9 cellular contexts compared by ENCODE assay signal in genomic region chr10:95758351-95759025, GRCh38. TPM values are rescaled to one million over a fixed set of nuclear protein-coding genes. Genes with fewer than 3 reads are reported as not detected.
DNase-seq lines count a peak whose midpoint lies in the region; ATAC-seq and TF ChIP-seq lines count a peak whose summit lies in the region.
"Had no signal": no experiment of that assay in that cellular context is flagged by ENCODE, and none has a peak within 500 bp of the region (broad histone marks: within the 10 kb centered on the region; RNA-seq: fewer than 3 reads in every experiment).

No MANE protein-coding gene starts in this region.

- H3K4me2 ChIP-seq in OCI-LY1 (ENCODE audit: low read length), result no peak overlapping the region

- CTCF ChIA-PET in activated CD4-positive, alpha-beta T cell treated with anti-CD3 and anti-CD28 coated beads, Interleukin-2, amount 10 ng/mL, durations not matched to agents 7 days and 5 days (lab: Charles Lee), result interaction anchor here (0.6 to 1.1 kb wide), 3 partner anchors 25 to 107 kb away, joined by 3 to 4 read pairs (median 4); no protein-coding TSS in a partner anchor

- no peaks in the 10 kb centered on the region for H3F3A ChIP-seq in OCI-LY1 (ENCODE audit: insufficient read depth, low read length)

- H3K4me3 ChIP-seq in OCI-LY1 (ENCODE audit: low read depth, low read length, poor library complexity, severe bottlenecking), result no peak overlapping the region

- H3K27me3 Mint-ChIP-seq in activated CD4-positive, alpha-beta T cell treated with anti-CD3 and anti-CD28 coated beads, Interleukin-2, amount 10 ng/mL, durations not matched to agents 7 days and 5 days, result peaks cover 25% of the 10 kb centered on the region

- no peak overlapping the region for H3K4me3 Mint-ChIP-seq in activated CD4-positive, alpha-beta T cell treated with anti-CD3 and anti-CD28 coated beads, Interleukin-2, amount 10 ng/mL, durations not matched to agents 7 days and 5 days

- no peaks in the 10 kb centered on the region for H3K9me3 Mint-ChIP-seq in activated CD4-positive, alpha-beta T cell treated with anti-CD3 and anti-CD28 coated beads, Interleukin-2, amount 10 ng/mL, durations not matched to agents 7 days and 5 days

- no peak overlapping the region for H3K9ac ChIP-seq in OCI-LY1 (ENCODE audit: low read length)

- peak; percentile 45 for ATAC-seq in GM18517 (IDR thresholded peaks at IDR 0.05; ENCODE audit: unreplicated experiment)
- peak; percentile 43 for ATAC-seq in GM21737 (IDR thresholded peaks at IDR 0.05; ENCODE audit: unreplicated experiment)
- ATAC-seq: Panc1 had no signal

- H3K36me3 ChIP-seq in OCI-LY1 (ENCODE audit: insufficient read depth, low read length), result no peaks in the 10 kb centered on the region

- H3K27ac Mint-ChIP-seq in activated CD4-positive, alpha-beta T cell treated with anti-CD3 and anti-CD28 coated beads, Interleukin-2, amount 10 ng/mL, durations not matched to agents 7 days and 5 days, result no peak overlapping the region

- no peaks in the 10 kb centered on the region for H3K9me2 ChIP-seq in OCI-LY1 (ENCODE audit: low read depth, low read length)

- no peak overlapping the region for H2AFZ ChIP-seq in OCI-LY1 (ENCODE audit: low read length)

- no peaks in the 10 kb centered on the region for H4K20me1 ChIP-seq in OCI-LY1 (ENCODE audit: insufficient read depth, low read length)

- no peaks in the 10 kb centered on the region for H3K9me3 ChIP-seq in OCI-LY1 (ENCODE audit: low read length)

- POLR2A ChIA-PET in activated CD4-positive, alpha-beta T cell treated with anti-CD3 and anti-CD28 coated beads, Interleukin-2, amount 10 ng/mL, durations not matched to agents 7 days and 5 days (lab: Charles Lee), result no interaction called here

- H3K4me1 Mint-ChIP-seq in activated CD4-positive, alpha-beta T cell treated with anti-CD3 and anti-CD28 coated beads, Interleukin-2, amount 10 ng/mL, durations not matched to agents 7 days and 5 days, result peaks cover 6% of the 10 kb centered on the region

- no peaks in the 10 kb centered on the region for H3K27me3 ChIP-seq in OCI-LY1 (ENCODE audit: insufficient read depth, low read length)

- H3K36me3 Mint-ChIP-seq in activated CD4-positive, alpha-beta T cell treated with anti-CD3 and anti-CD28 coated beads, Interleukin-2, amount 10 ng/mL, durations not matched to agents 7 days and 5 days (ENCODE audit: low read depth), result no peaks in the 10 kb centered on the region

- H3K79me2 ChIP-seq in OCI-LY1 (ENCODE audit: insufficient read depth, low read length), result no peaks in the 10 kb centered on the region

- peaks cover 6% of the 10 kb centered on the region for H3K4me1 ChIP-seq in OCI-LY1 (ENCODE audit: insufficient read depth, low read length, severe bottlenecking)

- TF ChIP-seq CTCF in OCI-LY1 (IDR thresholded peaks at IDR 0.05; ENCODE audit: low read length), result no peak

- H3K27ac ChIP-seq in OCI-LY1 (ENCODE audit: low read depth, low read length, poor library complexity, severe bottlenecking), result peak overlapping the region; percentile 31

- DNase-seq in lung microvascular endothelial cell (ENCODE audit: low read depth in 2 of 2), result peak; percentile 34 to 81
- DNase-seq in activated CD4-positive, alpha-beta T cell treated with anti-CD3 and anti-CD28 coated beads, Interleukin-2, amount 10 ng/mL, durations not matched to agents 7 days and 5 days, result no peak
- no peak for DNase-seq in NCI-H446 (lab: John Stamatoyannopoulos, UW)
- DNase-seq in GM19240 (ENCODE audit: insufficient read length, low spot score), result no peak
- no peak for DNase-seq in stimulated activated CD4-positive, alpha-beta T cell treated with anti-CD3 and anti-CD28 coated beads, Interleukin-2, amount 100 ng/mL, for 48 hours

RNA-seq across cellular contexts. Expression of gene ENTPD1, which starts 2.5 kb away (rescaled TPM):
- total RNA-seq in lung microvascular endothelial cell, result 2.6 and 10.2 TPM in 2 replicates
- under 1 TPM in 1 of 2 experiments, not detected in 1; 0.27 TPM for total RNA-seq in activated CD4-positive, alpha-beta T cell treated with anti-CD3 and anti-CD28 coated beads, Interleukin-2, amount 10 ng/mL, durations not matched to agents 7 days and 5 days

Comparison
In these comparisons a context has a peak if more than half of its experiments do, and no peak if none do; other contexts are left out.
1. DNase-seq: peak in lung microvascular endothelial cell (2 of 2); none in activated CD4-positive, alpha-beta T cell treated with anti-CD3 and anti-CD28 coated beads, Interleukin-2, amount 10 ng/mL, durations not matched to agents 7 days and 5 days (single experiment), NCI-H446 (0 of 2), GM19240 (single experiment) and stimulated activated CD4-positive, alpha-beta T cell treated with anti-CD3 and anti-CD28 coated beads, Interleukin-2, amount 100 ng/mL, for 48 hours (0 of 2).